Comparison of ENCODE assay signal across 1 cellular context in the genomic region with DNA sequence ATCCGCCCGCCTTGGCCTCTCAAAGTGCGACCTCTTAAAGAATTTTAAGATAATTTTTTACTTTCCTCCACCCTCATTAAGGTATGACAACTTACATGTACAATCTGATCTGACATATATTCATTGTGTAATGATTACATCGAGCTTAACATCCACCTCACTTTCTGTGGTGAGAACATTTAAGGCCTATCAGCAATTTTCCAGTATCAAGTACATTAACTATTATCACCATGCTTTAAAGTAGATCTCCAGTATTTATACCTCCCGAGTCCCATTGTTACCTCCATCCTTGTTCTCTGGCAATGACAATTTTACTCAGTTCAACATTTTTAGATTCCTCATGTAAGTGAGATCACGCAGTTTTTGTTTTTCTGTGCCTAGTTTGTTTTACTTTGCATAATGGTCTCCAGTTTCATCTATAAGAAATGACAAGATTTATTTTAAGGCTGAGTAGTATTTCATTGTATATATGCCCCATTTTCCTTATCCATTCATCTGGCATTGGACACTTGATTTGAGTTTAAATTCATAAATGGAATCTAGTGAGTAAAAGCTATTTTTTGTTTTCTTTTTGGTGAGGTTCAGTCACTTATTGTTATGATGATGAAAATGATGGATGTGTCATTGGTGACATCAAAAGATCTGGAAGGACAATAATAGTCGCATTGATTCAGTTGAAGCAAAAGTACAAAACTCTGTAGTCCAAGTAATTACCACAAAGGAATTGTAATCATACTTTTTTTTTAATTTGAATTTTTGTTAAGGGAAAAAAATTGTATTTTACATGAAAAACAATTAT.
TF ChIP-seq lines count a peak whose summit lies in the region.

No MANE protein-coding gene starts in this region.

TF ChIP-seq in K562, 482 proteins besides CTCF, POLR2A, EP300 and RAD21 (continued from another document and continues in another):
- TF ChIP-seq, protein P1, sequence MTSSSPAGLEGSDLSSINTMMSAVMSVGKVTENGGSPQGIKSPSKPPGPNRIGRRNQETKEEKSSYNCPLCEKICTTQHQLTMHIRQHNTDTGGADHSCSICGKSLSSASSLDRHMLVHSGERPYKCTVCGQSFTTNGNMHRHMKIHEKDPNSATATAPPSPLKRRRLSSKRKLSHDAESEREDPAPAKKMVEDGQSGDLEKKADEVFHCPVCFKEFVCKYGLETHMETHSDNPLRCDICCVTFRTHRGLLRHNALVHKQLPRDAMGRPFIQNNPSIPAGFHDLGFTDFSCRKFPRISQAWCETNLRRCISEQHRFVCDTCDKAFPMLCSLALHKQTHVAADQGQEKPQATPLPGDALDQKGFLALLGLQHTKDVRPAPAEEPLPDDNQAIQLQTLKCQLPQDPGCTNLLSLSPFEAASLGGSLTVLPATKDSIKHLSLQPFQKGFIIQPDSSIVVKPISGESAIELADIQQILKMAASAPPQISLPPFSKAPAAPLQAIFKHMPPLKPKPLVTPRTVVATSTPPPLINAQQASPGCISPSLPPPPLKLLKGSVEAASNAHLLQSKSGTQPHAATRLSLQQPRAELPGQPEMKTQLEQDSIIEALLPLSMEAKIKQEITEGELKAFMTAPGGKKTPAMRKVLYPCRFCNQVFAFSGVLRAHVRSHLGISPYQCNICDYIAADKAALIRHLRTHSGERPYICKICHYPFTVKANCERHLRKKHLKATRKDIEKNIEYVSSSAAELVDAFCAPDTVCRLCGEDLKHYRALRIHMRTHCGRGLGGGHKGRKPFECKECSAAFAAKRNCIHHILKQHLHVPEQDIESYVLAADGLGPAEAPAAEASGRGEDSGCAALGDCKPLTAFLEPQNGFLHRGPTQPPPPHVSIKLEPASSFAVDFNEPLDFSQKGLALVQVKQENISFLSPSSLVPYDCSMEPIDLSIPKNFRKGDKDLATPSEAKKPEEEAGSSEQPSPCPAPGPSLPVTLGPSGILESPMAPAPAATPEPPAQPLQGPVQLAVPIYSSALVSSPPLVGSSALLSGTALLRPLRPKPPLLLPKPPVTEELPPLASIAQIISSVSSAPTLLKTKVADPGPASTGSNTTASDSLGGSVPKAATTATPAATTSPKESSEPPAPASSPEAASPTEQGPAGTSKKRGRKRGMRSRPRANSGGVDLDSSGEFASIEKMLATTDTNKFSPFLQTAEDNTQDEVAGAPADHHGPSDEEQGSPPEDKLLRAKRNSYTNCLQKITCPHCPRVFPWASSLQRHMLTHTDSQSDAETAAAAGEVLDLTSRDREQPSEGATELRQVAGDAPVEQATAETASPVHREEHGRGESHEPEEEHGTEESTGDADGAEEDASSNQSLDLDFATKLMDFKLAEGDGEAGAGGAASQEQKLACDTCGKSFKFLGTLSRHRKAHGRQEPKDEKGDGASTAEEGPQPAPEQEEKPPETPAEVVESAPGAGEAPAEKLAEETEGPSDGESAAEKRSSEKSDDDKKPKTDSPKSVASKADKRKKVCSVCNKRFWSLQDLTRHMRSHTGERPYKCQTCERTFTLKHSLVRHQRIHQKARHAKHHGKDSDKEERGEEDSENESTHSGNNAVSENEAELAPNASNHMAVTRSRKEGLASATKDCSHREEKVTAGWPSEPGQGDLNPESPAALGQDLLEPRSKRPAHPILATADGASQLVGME (CRISPR knock-in tag; IDR thresholded peaks at IDR 0.05), result no peak
- TF ChIP-seq HDAC3 (IDR thresholded peaks at IDR 0.05; ENCODE audit: borderline replicate concordance, partially characterized antibody) (peak; percentile 21), ADNP (tag; IDR thresholded peaks at IDR 0.05) (0 out of 2 replicates have a peak, but pooled peaks have one; percentile 22), CHD1 (IDR thresholded peaks at IDR 0.05; ENCODE audit: low read length) (peak; percentile 53), JUND (IDR thresholded peaks at IDR 0.05; ENCODE audit: borderline replicate concordance, low read depth, low read length) (no peak), JUND (tag; IDR thresholded peaks at IDR 0.05; ENCODE audit: borderline replicate concordance, low read depth, low read length) (0 out of 3 replicates have a peak, but pooled peaks have one; percentile 10), GATAD2B (IDR thresholded peaks at IDR 0.05; ENCODE audit: borderline replicate concordance) (0 out of 2 replicates have a peak, but pooled peaks have one; percentile 41), YBX1 (IDR thresholded peaks at IDR 0.05) (no peak), NCOR1 (IDR thresholded peaks at IDR 0.05) (no peak), NCOA4 (IDR thresholded peaks at IDR 0.05; ENCODE audit: partially characterized antibody) (no peak), CBX2 (IDR thresholded peaks at IDR 0.05; ENCODE audit: insufficient read depth, low read length, poor library complexity, severe bottlenecking) (no peak), ZNF764 (CRISPR knock-in tag; IDR thresholded peaks at IDR 0.05; ENCODE audit: low read depth) (no peak), RBM22 (IDR thresholded peaks at IDR 0.05; ENCODE audit: low read depth, low read length, poor library complexity, severe bottlenecking) (peak; percentile 88), HDGF (IDR thresholded peaks at IDR 0.05) (no peak), SIRT6 (IDR thresholded peaks at IDR 0.05; ENCODE audit: low read depth, low read length) (no peak), ZNF212 (CRISPR knock-in tag; IDR thresholded peaks at IDR 0.05) (no peak), SIN3A (IDR thresholded peaks at IDR 0.05; ENCODE audit: borderline replicate concordance in 2 of 2, control insufficient read depth in 1 of 2, low read depth in 2 of 2, low read length in 2 of 2) (0 out of 4 replicates have a peak, but pooled peaks of 1 of the 2 experiments have one; percentile 14), ILK (tag; IDR thresholded peaks at IDR 0.05; ENCODE audit: borderline replicate concordance, low read depth) (no peak), FOXP1 (CRISPR knock-in tag; IDR thresholded peaks at IDR 0.05) (no peak), SMARCA5 (IDR thresholded peaks at IDR 0.05) (no peak), ZNF12 (CRISPR knock-in tag; IDR thresholded peaks at IDR 0.05) (peak; percentile 33; the same call in 1 of the 2 replicates), ZNF217 (CRISPR knock-in tag; IDR thresholded peaks at IDR 0.05) (no peak), ZBED1 (IDR thresholded peaks at IDR 0.05) (no peak), ZNF282 (CRISPR knock-in tag; IDR thresholded peaks at IDR 0.05) (no peak), CBX5 (IDR thresholded peaks at IDR 0.05; ENCODE audit: borderline replicate concordance, low read depth) (no peak), NONO (IDR thresholded peaks at IDR 0.05; ENCODE audit: low read depth in 2 of 2, low read length in 1 of 2) (no peak)
- TF ChIP-seq, protein P2, sequence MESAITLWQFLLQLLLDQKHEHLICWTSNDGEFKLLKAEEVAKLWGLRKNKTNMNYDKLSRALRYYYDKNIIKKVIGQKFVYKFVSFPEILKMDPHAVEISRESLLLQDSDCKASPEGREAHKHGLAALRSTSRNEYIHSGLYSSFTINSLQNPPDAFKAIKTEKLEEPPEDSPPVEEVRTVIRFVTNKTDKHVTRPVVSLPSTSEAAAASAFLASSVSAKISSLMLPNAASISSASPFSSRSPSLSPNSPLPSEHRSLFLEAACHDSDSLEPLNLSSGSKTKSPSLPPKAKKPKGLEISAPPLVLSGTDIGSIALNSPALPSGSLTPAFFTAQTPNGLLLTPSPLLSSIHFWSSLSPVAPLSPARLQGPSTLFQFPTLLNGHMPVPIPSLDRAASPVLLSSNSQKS (CRISPR knock-in tag; IDR thresholded peaks at IDR 0.05), result no peak
- TF ChIP-seq, protein P3, sequence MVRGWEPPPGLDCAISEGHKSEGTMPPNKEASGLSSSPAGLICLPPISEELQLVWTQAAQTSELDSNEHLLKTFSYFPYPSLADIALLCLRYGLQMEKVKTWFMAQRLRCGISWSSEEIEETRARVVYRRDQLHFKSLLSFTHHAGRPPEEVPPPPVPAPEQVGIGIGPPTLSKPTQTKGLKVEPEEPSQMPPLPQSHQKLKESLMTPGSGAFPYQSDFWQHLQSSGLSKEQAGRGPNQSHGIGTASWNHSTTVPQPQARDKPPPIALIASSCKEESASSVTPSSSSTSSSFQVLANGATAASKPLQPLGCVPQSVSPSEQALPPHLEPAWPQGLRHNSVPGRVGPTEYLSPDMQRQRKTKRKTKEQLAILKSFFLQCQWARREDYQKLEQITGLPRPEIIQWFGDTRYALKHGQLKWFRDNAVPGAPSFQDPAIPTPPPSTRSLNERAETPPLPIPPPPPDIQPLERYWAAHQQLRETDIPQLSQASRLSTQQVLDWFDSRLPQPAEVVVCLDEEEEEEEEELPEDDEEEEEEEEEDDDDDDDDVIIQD (CRISPR knock-in tag; IDR thresholded peaks at IDR 0.05), result no peak
- TF ChIP-seq, protein P4, sequence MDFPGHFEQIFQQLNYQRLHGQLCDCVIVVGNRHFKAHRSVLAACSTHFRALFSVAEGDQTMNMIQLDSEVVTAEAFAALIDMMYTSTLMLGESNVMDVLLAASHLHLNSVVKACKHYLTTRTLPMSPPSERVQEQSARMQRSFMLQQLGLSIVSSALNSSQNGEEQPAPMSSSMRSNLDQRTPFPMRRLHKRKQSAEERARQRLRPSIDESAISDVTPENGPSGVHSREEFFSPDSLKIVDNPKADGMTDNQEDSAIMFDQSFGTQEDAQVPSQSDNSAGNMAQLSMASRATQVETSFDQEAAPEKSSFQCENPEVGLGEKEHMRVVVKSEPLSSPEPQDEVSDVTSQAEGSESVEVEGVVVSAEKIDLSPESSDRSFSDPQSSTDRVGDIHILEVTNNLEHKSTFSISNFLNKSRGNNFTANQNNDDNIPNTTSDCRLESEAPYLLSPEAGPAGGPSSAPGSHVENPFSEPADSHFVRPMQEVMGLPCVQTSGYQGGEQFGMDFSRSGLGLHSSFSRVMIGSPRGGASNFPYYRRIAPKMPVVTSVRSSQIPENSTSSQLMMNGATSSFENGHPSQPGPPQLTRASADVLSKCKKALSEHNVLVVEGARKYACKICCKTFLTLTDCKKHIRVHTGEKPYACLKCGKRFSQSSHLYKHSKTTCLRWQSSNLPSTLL (IDR thresholded peaks at IDR 0.05), result peak; percentile 42; the same call in 1 of the 2 replicates
- TF ChIP-seq, protein P5, sequence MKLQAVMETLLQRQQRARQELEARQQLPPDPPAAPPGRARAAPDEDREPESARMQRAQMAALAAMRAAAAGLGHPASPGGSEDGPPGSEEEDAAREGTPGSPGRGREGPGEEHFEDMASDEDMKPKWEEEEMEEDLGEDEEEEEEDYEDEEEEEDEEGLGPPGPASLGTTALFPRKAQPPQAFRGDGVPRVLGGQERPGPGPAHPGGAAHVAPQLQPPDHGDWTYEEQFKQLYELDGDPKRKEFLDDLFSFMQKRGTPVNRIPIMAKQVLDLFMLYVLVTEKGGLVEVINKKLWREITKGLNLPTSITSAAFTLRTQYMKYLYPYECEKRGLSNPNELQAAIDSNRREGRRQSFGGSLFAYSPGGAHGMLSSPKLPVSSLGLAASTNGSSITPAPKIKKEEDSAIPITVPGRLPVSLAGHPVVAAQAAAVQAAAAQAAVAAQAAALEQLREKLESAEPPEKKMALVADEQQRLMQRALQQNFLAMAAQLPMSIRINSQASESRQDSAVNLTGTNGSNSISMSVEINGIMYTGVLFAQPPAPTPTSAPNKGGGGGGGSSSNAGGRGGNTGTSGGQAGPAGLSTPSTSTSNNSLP (IDR thresholded peaks at IDR 0.05; ENCODE audit: borderline replicate concordance, low read depth, low read length), result peak; percentile 66; the same call in 1 of the 2 replicates
- TF ChIP-seq, protein P6, sequence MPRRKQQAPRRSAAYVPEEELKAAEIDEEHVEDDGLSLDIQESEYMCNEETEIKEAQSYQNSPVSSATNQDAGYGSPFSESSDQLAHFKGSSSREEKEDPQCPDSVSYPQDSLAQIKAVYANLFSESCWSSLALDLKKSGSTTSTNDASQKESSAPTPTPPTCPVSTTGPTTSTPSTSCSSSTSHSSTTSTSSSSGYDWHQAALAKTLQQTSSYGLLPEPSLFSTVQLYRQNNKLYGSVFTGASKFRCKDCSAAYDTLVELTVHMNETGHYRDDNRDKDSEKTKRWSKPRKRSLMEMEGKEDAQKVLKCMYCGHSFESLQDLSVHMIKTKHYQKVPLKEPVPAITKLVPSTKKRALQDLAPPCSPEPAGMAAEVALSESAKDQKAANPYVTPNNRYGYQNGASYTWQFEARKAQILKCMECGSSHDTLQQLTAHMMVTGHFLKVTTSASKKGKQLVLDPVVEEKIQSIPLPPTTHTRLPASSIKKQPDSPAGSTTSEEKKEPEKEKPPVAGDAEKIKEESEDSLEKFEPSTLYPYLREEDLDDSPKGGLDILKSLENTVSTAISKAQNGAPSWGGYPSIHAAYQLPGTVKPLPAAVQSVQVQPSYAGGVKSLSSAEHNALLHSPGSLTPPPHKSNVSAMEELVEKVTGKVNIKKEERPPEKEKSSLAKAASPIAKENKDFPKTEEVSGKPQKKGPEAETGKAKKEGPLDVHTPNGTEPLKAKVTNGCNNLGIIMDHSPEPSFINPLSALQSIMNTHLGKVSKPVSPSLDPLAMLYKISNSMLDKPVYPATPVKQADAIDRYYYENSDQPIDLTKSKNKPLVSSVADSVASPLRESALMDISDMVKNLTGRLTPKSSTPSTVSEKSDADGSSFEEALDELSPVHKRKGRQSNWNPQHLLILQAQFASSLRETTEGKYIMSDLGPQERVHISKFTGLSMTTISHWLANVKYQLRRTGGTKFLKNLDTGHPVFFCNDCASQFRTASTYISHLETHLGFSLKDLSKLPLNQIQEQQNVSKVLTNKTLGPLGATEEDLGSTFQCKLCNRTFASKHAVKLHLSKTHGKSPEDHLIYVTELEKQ (CRISPR knock-in tag; IDR thresholded peaks at IDR 0.05), result no peak
- TF ChIP-seq, protein P7, sequence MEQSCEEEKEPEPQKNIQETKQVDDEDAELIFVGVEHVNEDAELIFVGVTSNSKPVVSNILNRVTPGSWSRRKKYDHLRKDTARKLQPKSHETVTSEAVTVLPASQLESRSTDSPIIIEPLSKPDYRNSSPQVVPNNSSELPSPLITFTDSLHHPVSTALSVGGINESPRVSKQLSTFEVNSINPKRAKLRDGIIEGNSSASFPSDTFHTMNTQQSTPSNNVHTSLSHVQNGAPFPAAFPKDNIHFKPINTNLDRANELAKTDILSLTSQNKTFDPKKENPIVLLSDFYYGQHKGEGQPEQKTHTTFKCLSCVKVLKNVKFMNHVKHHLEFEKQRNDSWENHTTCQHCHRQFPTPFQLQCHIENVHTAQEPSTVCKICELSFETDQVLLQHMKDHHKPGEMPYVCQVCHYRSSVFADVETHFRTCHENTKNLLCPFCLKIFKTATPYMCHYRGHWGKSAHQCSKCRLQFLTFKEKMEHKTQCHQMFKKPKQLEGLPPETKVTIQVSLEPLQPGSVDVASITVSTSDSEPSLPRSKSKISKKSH (CRISPR knock-in tag; IDR thresholded peaks at IDR 0.05), result no peak
- TF ChIP-seq, protein P8, sequence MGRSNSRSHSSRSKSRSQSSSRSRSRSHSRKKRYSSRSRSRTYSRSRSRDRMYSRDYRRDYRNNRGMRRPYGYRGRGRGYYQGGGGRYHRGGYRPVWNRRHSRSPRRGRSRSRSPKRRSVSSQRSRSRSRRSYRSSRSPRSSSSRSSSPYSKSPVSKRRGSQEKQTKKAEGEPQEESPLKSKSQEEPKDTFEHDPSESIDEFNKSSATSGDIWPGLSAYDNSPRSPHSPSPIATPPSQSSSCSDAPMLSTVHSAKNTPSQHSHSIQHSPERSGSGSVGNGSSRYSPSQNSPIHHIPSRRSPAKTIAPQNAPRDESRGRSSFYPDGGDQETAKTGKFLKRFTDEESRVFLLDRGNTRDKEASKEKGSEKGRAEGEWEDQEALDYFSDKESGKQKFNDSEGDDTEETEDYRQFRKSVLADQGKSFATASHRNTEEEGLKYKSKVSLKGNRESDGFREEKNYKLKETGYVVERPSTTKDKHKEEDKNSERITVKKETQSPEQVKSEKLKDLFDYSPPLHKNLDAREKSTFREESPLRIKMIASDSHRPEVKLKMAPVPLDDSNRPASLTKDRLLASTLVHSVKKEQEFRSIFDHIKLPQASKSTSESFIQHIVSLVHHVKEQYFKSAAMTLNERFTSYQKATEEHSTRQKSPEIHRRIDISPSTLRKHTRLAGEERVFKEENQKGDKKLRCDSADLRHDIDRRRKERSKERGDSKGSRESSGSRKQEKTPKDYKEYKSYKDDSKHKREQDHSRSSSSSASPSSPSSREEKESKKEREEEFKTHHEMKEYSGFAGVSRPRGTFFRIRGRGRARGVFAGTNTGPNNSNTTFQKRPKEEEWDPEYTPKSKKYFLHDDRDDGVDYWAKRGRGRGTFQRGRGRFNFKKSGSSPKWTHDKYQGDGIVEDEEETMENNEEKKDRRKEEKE (IDR thresholded peaks at IDR 0.05; ENCODE audit: borderline replicate concordance in 1 of 2, control insufficient read depth in 1 of 2, low read depth in 2 of 2, low read length in 1 of 2), result peak in 1 of 2 experiments; percentile 78; a peak in 2 of 4 replicates
